Comparison of ENCODE assay signal across 26 cellular contexts in genomic region chr16:80982646-80983045, GRCh38.
"Had no signal": no experiment of that assay in that cellular context is flagged by ENCODE, and none has a peak within 500 bp of the region (broad histone marks: within the 10 kb centered on the region; RNA-seq: fewer than 3 reads in every experiment).

No MANE protein-coding gene starts in this region.

- H3K4me3 ChIP-seq: cardiac muscle cell, SK-N-MC had no signal

- H3K27ac ChIP-seq: brain microvascular endothelial cell, cardiac muscle cell, SK-N-MC had no signal

- H3K27me3 ChIP-seq: brain microvascular endothelial cell, cardiac muscle cell had no signal

- DNase-seq: activated CD4-positive, alpha-beta memory T cell treated with anti-CD3 and anti-CD28 coated beads for 36 hours; activated CD4-positive, alpha-beta T cell treated with anti-CD3 and anti-CD28 coated beads, Interleukin-2, amount 10 ng/mL, durations not matched to agents 7 days and 5 days; activated CD4-positive, CD25-positive, alpha-beta regulatory T cell; activated CD8-positive, alpha-beta memory T cell treated with anti-CD3 and anti-CD28 coated beads for 24 hours; activated naive CD4-positive, alpha-beta T cell treated with Interleukin-2 at 50 U/mL for 16 hours; activated T-cell treated with anti-CD3 and anti-CD28 coated beads, Interleukin-2, amount 50 U/mL, for 4 hours; amygdala; brain microvascular endothelial cell; Kasumi-1; KBM-7; NCI-H1105 treated with DMSO at 0.1 percent for 48 hours; NCI-H1930; NCI-H2171; NCI-H345; NCI-H510A; NCI-H526 treated with DMSO at 0.1 percent for 48 hours; OCI-M1; RPMI8226; T-cell; T-helper 2 cell; T1000 had no signal

- ATAC-seq: activated naive CD4-positive, alpha-beta T cell treated with anti-CD3 and anti-CD28 coated beads, Interleukin-2, amount 50 U/mL, for 72 hours; activated T-cell treated with anti-CD3 and anti-CD28 coated beads, Interleukin-2, amount 50 U/mL, for 4 hours; Panc1; Right ventricle myocardium inferior; T-cell had no signal
